ENCODE assay signal across 2 cellular contexts in the genomic region with DNA sequence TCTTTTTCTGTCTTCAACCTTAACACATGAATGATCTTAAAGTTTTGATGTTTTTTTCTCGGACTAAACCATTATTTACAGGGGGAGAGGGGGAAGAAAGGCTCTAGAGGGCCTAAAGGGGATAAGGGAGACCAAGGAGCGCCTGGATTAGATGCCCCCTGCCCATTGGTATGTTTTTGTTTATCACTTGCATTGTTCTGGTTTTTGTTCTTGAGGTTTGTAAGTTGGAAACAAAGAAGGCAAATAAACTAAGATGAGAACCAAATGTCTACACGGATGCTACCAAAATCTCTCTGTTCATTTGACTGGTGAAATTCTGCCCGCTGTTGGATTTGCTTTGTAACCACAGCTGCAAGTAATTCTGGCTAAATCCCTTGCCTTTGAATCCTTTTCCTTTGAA.
TF ChIP-seq lines count a peak whose summit lies in the region.

No MANE protein-coding gene starts in this region.

TF ChIP-seq in HEK293, 187 proteins besides CTCF, POLR2A, EP300 and RAD21 (continued from another document):
- TF ChIP-seq, protein P1, sequence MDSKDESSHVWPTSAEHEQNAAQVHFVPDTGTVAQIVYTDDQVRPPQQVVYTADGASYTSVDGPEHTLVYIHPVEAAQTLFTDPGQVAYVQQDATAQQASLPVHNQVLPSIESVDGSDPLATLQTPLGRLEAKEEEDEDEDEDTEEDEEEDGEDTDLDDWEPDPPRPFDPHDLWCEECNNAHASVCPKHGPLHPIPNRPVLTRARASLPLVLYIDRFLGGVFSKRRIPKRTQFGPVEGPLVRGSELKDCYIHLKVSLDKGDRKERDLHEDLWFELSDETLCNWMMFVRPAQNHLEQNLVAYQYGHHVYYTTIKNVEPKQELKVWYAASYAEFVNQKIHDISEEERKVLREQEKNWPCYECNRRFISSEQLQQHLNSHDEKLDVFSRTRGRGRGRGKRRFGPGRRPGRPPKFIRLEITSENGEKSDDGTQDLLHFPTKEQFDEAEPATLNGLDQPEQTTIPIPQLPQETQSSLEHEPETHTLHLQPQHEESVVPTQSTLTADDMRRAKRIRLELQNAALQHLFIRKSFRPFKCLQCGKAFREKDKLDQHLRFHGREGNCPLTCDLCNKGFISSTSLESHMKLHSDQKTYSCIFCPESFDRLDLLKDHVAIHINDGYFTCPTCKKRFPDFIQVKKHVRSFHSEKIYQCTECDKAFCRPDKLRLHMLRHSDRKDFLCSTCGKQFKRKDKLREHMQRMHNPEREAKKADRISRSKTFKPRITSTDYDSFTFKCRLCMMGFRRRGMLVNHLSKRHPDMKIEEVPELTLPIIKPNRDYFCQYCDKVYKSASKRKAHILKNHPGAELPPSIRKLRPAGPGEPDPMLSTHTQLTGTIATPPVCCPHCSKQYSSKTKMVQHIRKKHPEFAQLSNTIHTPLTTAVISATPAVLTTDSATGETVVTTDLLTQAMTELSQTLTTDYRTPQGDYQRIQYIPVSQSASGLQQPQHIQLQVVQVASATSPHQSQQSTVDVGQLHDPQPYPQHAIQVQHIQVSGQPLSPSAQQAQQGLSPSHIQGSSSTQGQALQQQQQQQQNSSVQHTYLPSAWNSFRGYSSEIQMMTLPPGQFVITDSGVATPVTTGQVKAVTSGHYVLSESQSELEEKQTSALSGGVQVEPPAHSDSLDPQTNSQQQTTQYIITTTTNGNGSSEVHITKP (tag by site-specific recombination; IDR thresholded peaks at IDR 0.05), result peak; percentile 76
- TF ChIP-seq ZNF140 (tag by site-specific recombination; IDR thresholded peaks at IDR 0.05) (no peak), ZNF837 (tag by site-specific recombination; IDR thresholded peaks at IDR 0.05) (no peak), ZNF510 (tag by site-specific recombination; IDR thresholded peaks at IDR 0.05; ENCODE audit: insufficient replicate concordance) (no peak), YY2 (tag by site-specific recombination; IDR thresholded peaks at IDR 0.05) (no peak)

TF ChIP-seq in K562, 482 proteins besides CTCF, POLR2A, EP300 and RAD21 (continued from another document):
- TF ChIP-seq, protein P2, sequence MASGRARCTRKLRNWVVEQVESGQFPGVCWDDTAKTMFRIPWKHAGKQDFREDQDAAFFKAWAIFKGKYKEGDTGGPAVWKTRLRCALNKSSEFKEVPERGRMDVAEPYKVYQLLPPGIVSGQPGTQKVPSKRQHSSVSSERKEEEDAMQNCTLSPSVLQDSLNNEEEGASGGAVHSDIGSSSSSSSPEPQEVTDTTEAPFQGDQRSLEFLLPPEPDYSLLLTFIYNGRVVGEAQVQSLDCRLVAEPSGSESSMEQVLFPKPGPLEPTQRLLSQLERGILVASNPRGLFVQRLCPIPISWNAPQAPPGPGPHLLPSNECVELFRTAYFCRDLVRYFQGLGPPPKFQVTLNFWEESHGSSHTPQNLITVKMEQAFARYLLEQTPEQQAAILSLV (tag; IDR thresholded peaks at IDR 0.05), result no peak
- no peak for TF ChIP-seq YBX1 (IDR thresholded peaks at IDR 0.05)
TF ChIP-seq in K562: peak in this region for 3.
